In the genomic region with DNA sequence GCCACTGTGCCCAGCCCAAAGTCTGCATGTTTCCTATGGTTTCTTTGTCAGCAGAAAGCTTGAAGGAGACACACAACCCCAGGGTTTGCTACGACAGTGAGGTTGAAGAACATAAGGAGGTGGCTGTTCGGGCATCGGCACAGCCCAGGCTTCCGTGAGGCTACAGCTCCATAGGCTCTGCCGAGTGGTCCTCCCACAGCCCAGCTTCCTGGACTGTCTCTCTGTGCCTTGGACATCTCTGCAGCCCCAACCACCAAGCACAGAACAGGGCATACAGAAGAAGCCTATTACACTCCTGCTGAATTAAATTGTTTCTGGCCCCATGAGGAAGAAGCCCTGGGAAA, we compare ENCODE assay signal across 13 cellular contexts. TPM values are rescaled to one million over a fixed set of nuclear protein-coding genes. Genes with fewer than 3 reads are reported as not detected.
DNase-seq lines count a peak whose midpoint lies in the region; ATAC-seq, FAIRE-seq and TF ChIP-seq lines count a peak whose summit lies in the region.
"Had no signal": no experiment of that assay in that cellular context is flagged by ENCODE, and none has a peak within 500 bp of the region (broad histone marks: within the 10 kb centered on the region; RNA-seq: fewer than 3 reads in every experiment).

No MANE protein-coding gene starts in this region.

- intact Hi-C loops in sciatic nerve (cut with DNase I): loop anchor here (2.0 kb wide), 1 partner anchor 63 kb away; no protein-coding TSS in a partner anchor

- ATAC-seq in activated naive CD8-positive, alpha-beta T cell treated with anti-CD3 and anti-CD28 coated beads, Interleukin-2, amount 10 ng/mL, durations not matched to agents 7 days and 5 days (ENCODE audit: low read depth): peak; percentile 39
- ATAC-seq in activated naive CD8-positive, alpha-beta T cell treated with anti-CD3 and anti-CD28 coated beads, Interleukin-2, amount 50 U/mL, for 24 hours: no peak
- ATAC-seq in sciatic nerve (peak; percentile 4), HG03521 (IDR thresholded peaks at IDR 0.05; ENCODE audit: unreplicated experiment) (no peak)

- H3K4me1 Mint-ChIP-seq in activated naive CD8-positive, alpha-beta T cell treated with anti-CD3 and anti-CD28 coated beads, Interleukin-2, amount 10 ng/mL, durations not matched to agents 7 days and 5 days: peaks cover 13% of the 10 kb centered on the region
- H3K4me1 Mint-ChIP-seq in activated naive CD8-positive, alpha-beta T cell treated with anti-CD3 and anti-CD28 coated beads, Interleukin-2, amount 50 U/mL, for 24 hours: peaks cover 6% of the 10 kb centered on the region
- peaks cover 2% of the 10 kb centered on the region for H3K4me1 Mint-ChIP-seq in astrocyte (ENCODE audit: low read depth, unreplicated experiment)

- H2AFZ ChIP-seq in KMS-11 (ENCODE audit: low read depth): peak overlapping the region; percentile 82
- no peak overlapping the region for H2AFZ ChIP-seq in astrocyte (ENCODE audit: low read depth, low read length)

- no peak overlapping the region; the same call in 1 of the 2 replicates for H3K9ac ChIP-seq in KMS-11
- no peak overlapping the region for H3K9ac ChIP-seq in astrocyte (ENCODE audit: low read length)

- peaks cover 49% of the 10 kb centered on the region for H3K27me3 Mint-ChIP-seq in activated naive CD8-positive, alpha-beta T cell treated with anti-CD3 and anti-CD28 coated beads, Interleukin-2, amount 10 ng/mL, durations not matched to agents 7 days and 5 days
- H3K27me3 Mint-ChIP-seq in activated naive CD8-positive, alpha-beta T cell treated with anti-CD3 and anti-CD28 coated beads, Interleukin-2, amount 50 U/mL, for 24 hours: peaks cover 34% of the 10 kb centered on the region
- peaks cover 31% of the 10 kb centered on the region for H3K27me3 Mint-ChIP-seq in astrocyte (ENCODE audit: low read depth, unreplicated experiment)

- peak overlapping the region; percentile 55 for H3K4me2 ChIP-seq in KMS-11
- no peak overlapping the region for H3K4me2 ChIP-seq in astrocyte (ENCODE audit: low read length)

- no peak overlapping the region for H3K4me3 ChIP-seq in KMS-11 (IDR thresholded peaks at IDR 0.05; ENCODE audit: insufficient read depth, low read depth, low read length)
- H3K4me3 ChIP-seq in astrocyte (ENCODE audit: insufficient read depth, low read depth, low read length): no peak overlapping the region
- no peak overlapping the region for H3K4me3 ChIP-seq in MG63
- H3K4me3 ChIP-seq: SJSA1 had no signal

- DNase-seq in activated naive CD8-positive, alpha-beta T cell treated with anti-CD3 and anti-CD28 coated beads, Interleukin-2, amount 10 ng/mL, durations not matched to agents 7 days and 5 days: no peak
- no peak for DNase-seq in activated naive CD8-positive, alpha-beta T cell treated with anti-CD3 and anti-CD28 coated beads, Interleukin-2, amount 50 U/mL, for 24 hours
- DNase-seq in astrocyte (ENCODE audit: low read depth): no peak
- no peak for DNase-seq in sciatic nerve (ENCODE audit: low spot score)
- DNase-seq in NCI-H2081 treated with DMSO at 0.1 percent for 48 hours (lab: John Stamatoyannopoulos, UW): no peak
- DNase-seq in MG63: no peak

- POLR2A ChIA-PET in activated naive CD8-positive, alpha-beta T cell treated with anti-CD3 and anti-CD28 coated beads, Interleukin-2, amount 10 ng/mL, durations not matched to agents 7 days and 5 days (lab: Charles Lee): interaction anchor here (0.6 to 1.4 kb wide), 3 partner anchors 47 to 74 kb away, joined by 3 to 6 read pairs (median 3); partner anchors contain the start of gene P3H4

- H4K20me1 ChIP-seq in KMS-11 (ENCODE audit: insufficient read depth) (no peaks in the 10 kb centered on the region), astrocyte (ENCODE audit: insufficient read depth, low read length) (no peaks in the 10 kb centered on the region)

- H3K9me3 Mint-ChIP-seq in activated naive CD8-positive, alpha-beta T cell treated with anti-CD3 and anti-CD28 coated beads, Interleukin-2, amount 10 ng/mL, durations not matched to agents 7 days and 5 days: no peaks in the 10 kb centered on the region
- H3K9me3 Mint-ChIP-seq in activated naive CD8-positive, alpha-beta T cell treated with anti-CD3 and anti-CD28 coated beads, Interleukin-2, amount 50 U/mL, for 24 hours: no peaks in the 10 kb centered on the region
- H3K9me3 Mint-ChIP-seq in astrocyte (ENCODE audit: unreplicated experiment): no peaks in the 10 kb centered on the region

- H3K36me3 ChIP-seq in KMS-11 (ENCODE audit: insufficient read depth): no peaks in the 10 kb centered on the region
- H3K36me3 ChIP-seq in astrocyte (ENCODE audit: insufficient read depth, low read length): no peaks in the 10 kb centered on the region
- H3K36me3 ChIP-seq in MG63: no peaks in the 10 kb centered on the region
- H3K36me3 ChIP-seq: SJSA1 had no signal

- no peak for FAIRE-seq in astrocyte (lab: Jason Lieb, UNC)

- TF ChIP-seq CTCF in KMS-11 (conservative IDR thresholded peaks at IDR 0.05; ENCODE audit: low read depth, low read length) (no peak), astrocyte (IDR thresholded peaks at IDR 0.05; ENCODE audit: insufficient read depth, low read depth, low read length) (no peak)

- H3K79me2 ChIP-seq in KMS-11 (ENCODE audit: insufficient read depth, low read depth) (no peaks in the 10 kb centered on the region), astrocyte (ENCODE audit: insufficient read depth, low read length) (no peaks in the 10 kb centered on the region)

- H3K27me3 ChIP-seq in KMS-11 (ENCODE audit: insufficient read depth, low read depth) (peaks cover 38% of the 10 kb centered on the region), astrocyte (ENCODE audit: insufficient read depth, low read length) (peaks cover 35% of the 10 kb centered on the region), MG63 (peaks cover 47% of the 10 kb centered on the region)

- H3K27ac ChIP-seq in KMS-11 (no peak overlapping the region), astrocyte (ENCODE audit: low read depth, low read length) (no peak overlapping the region)
- H3K27ac ChIP-seq: SJSA1 had no signal

- peak overlapping the region; percentile 56 for H3K27ac Mint-ChIP-seq in activated naive CD8-positive, alpha-beta T cell treated with anti-CD3 and anti-CD28 coated beads, Interleukin-2, amount 10 ng/mL, durations not matched to agents 7 days and 5 days
- no peak overlapping the region for H3K27ac Mint-ChIP-seq in activated naive CD8-positive, alpha-beta T cell treated with anti-CD3 and anti-CD28 coated beads, Interleukin-2, amount 50 U/mL, for 24 hours
- peak overlapping the region; percentile 77 for H3K27ac Mint-ChIP-seq in astrocyte (ENCODE audit: unreplicated experiment)

- H3K9me3 ChIP-seq in astrocyte (ENCODE audit: insufficient read depth, low read depth, low read length): no peaks in the 10 kb centered on the region
- H3K9me3 ChIP-seq in MG63: no peaks in the 10 kb centered on the region
- H3K9me3 ChIP-seq: SJSA1 had no signal

- H3K36me3 Mint-ChIP-seq in activated naive CD8-positive, alpha-beta T cell treated with anti-CD3 and anti-CD28 coated beads, Interleukin-2, amount 10 ng/mL, durations not matched to agents 7 days and 5 days: no peaks in the 10 kb centered on the region
- no peaks in the 10 kb centered on the region for H3K36me3 Mint-ChIP-seq in activated naive CD8-positive, alpha-beta T cell treated with anti-CD3 and anti-CD28 coated beads, Interleukin-2, amount 50 U/mL, for 24 hours (ENCODE audit: low read depth)
- H3K36me3 Mint-ChIP-seq in astrocyte (ENCODE audit: low read depth, unreplicated experiment): no peaks in the 10 kb centered on the region

- peak overlapping the region; percentile 16 for H3K4me3 Mint-ChIP-seq in activated naive CD8-positive, alpha-beta T cell treated with anti-CD3 and anti-CD28 coated beads, Interleukin-2, amount 10 ng/mL, durations not matched to agents 7 days and 5 days
- H3K4me3 Mint-ChIP-seq in activated naive CD8-positive, alpha-beta T cell treated with anti-CD3 and anti-CD28 coated beads, Interleukin-2, amount 50 U/mL, for 24 hours: no peak overlapping the region
- peak overlapping the region; percentile 34 for H3K4me3 Mint-ChIP-seq in astrocyte (ENCODE audit: unreplicated experiment)

- H3K4me1 ChIP-seq in KMS-11 (ENCODE audit: low read depth, poor library complexity, severe bottlenecking) (peaks cover 25% of the 10 kb centered on the region), astrocyte (ENCODE audit: insufficient read depth, low read length) (peaks cover 20% of the 10 kb centered on the region)

RNA-seq across cellular contexts. Expression of gene HAP1, which starts 3.2 kb away (rescaled TPM):
- total RNA-seq in activated naive CD8-positive, alpha-beta T cell treated with anti-CD3 and anti-CD28 coated beads, Interleukin-2, amount 10 ng/mL, durations not matched to agents 7 days and 5 days: under 1 TPM in 1 of 2 experiments, not detected in 1; 0.14 TPM
- total RNA-seq in astrocyte (0.46 and 0.52 TPM in 2 replicates), sciatic nerve (0.09 TPM)
- total RNA-seq in MG63 (2014; rRNA removed; shearing (Covaris generic); ENCODE audit: low replicate concordance): not detected in 2 replicates
- total RNA-seq: LHCN-M2, right cardiac atrium, SJSA1 had no signal

RNA-seq across cellular contexts. Expression of gene GAST, which starts 25.5 kb away (rescaled TPM):
- not detected for total RNA-seq in activated naive CD8-positive, alpha-beta T cell treated with anti-CD3 and anti-CD28 coated beads, Interleukin-2, amount 10 ng/mL, durations not matched to agents 7 days and 5 days
- not detected in 2 replicates for total RNA-seq in astrocyte
- total RNA-seq in sciatic nerve: not detected
- total RNA-seq in MG63 (2014; rRNA removed; shearing (Covaris generic); ENCODE audit: low replicate concordance): not detected in 2 replicates
- total RNA-seq: endothelial cell of umbilical vein, kidney epithelial cell, LHCN-M2, right cardiac atrium, SJSA1 had no signal

RNA-seq across cellular contexts. Expression of gene JUP, which starts 48.9 kb away (rescaled TPM):
- total RNA-seq in activated naive CD8-positive, alpha-beta T cell treated with anti-CD3 and anti-CD28 coated beads, Interleukin-2, amount 10 ng/mL, durations not matched to agents 7 days and 5 days: 10 to 100 TPM; 10.1 to 12.8 TPM
- total RNA-seq in astrocyte: 236 TPM in 2 replicates
- 78.2 TPM for total RNA-seq in sciatic nerve
- 6.4 and 10.5 TPM in 2 replicates for total RNA-seq in MG63 (2014; rRNA removed; shearing (Covaris generic); ENCODE audit: low replicate concordance)
- total RNA-seq: LHCN-M2 had no signal

RNA-seq across cellular contexts. Expression of gene EIF1, which starts 49.0 kb away (rescaled TPM):
- 100 to 1,000 TPM; 682 to 723 TPM for total RNA-seq in activated naive CD8-positive, alpha-beta T cell treated with anti-CD3 and anti-CD28 coated beads, Interleukin-2, amount 10 ng/mL, durations not matched to agents 7 days and 5 days
- 767 and 795 TPM in 2 replicates for total RNA-seq in astrocyte
- total RNA-seq in sciatic nerve: 891 TPM
- 42.2 and 90.7 TPM in 2 replicates for total RNA-seq in MG63 (2014; rRNA removed; shearing (Covaris generic); ENCODE audit: low replicate concordance)

Comparison
In these comparisons a context has a peak if more than half of its experiments do, and no peak if none do; other contexts are left out.
1. ATAC-seq: peak in activated naive CD8-positive, alpha-beta T cell treated with anti-CD3 and anti-CD28 coated beads, Interleukin-2, amount 10 ng/mL, durations not matched to agents 7 days and 5 days (single experiment) and sciatic nerve (single experiment); none in activated naive CD8-positive, alpha-beta T cell treated with anti-CD3 and anti-CD28 coated beads, Interleukin-2, amount 50 U/mL, for 24 hours (single experiment) and HG03521 (single experiment).